Comparison of ENCODE assay signal across 8 cellular contexts in genomic region chr10:89701238-89702120, GRCh38. TPM values are rescaled to one million over a fixed set of nuclear protein-coding genes. Genes with fewer than 3 reads are reported as not detected.
A peak's percentile ranks its signal among the peaks of the same experiment; 100 is the strongest.
DNase-seq lines count a peak whose midpoint lies in the region; ATAC-seq and TF ChIP-seq lines count a peak whose summit lies in the region.

TSS of gene KIF20B (plus strand) at chr10:89701590. CDS start at chr10:89705295, 3,705 bp downstream.

- no peaks in the 10 kb centered on the region for H3K27me3 Mint-ChIP-seq in activated CD4-positive, alpha-beta T cell treated with anti-CD3 and anti-CD28 coated beads, Interleukin-2, amount 10 ng/mL, durations not matched to agents 24 days and 14 days

- peak within 1 kb of the TSS; percentile 83 for H3K4me3 ChIP-seq in coronary artery

- ATAC-seq in GM19328 (IDR thresholded peaks at IDR 0.05; ENCODE audit: unreplicated experiment) (peak; percentile 98), HG03520 (IDR thresholded peaks at IDR 0.05; ENCODE audit: unreplicated experiment) (peak; percentile 97)

- peak within 1 kb of the TSS; percentile 23 to 93 for H3K27ac ChIP-seq in coronary artery
- peak within 1 kb of the TSS; percentile 77 for H3K27ac ChIP-seq in layer of hippocampus (ENCODE audit: low read depth, low read length)

- no peaks in the 10 kb centered on the region for H3K27me3 ChIP-seq in layer of hippocampus (ENCODE audit: control insufficient read depth, insufficient read depth, low read length)

- H3K4me3 Mint-ChIP-seq in activated CD4-positive, alpha-beta T cell treated with anti-CD3 and anti-CD28 coated beads, Interleukin-2, amount 10 ng/mL, durations not matched to agents 24 days and 14 days: peak within 1 kb of the TSS; percentile 95

- peaks cover 14% of the 10 kb centered on the region for H3K36me3 Mint-ChIP-seq in activated CD4-positive, alpha-beta T cell treated with anti-CD3 and anti-CD28 coated beads, Interleukin-2, amount 10 ng/mL, durations not matched to agents 24 days and 14 days (ENCODE audit: low read depth)

- H3K27ac Mint-ChIP-seq in activated CD4-positive, alpha-beta T cell treated with anti-CD3 and anti-CD28 coated beads, Interleukin-2, amount 10 ng/mL, durations not matched to agents 24 days and 14 days: peak within 1 kb of the TSS; percentile 98

- DNase-seq in C1 segment of cervical spinal cord (lab: John Stamatoyannopoulos, UW): peak; percentile 72 to 97 (median 92)
- peak; percentile 87 for DNase-seq in NCI-H526 treated with DMSO at 0.1 percent for 48 hours (lab: John Stamatoyannopoulos, UW)
- peak; percentile 99 for DNase-seq in activated CD4-positive, alpha-beta T cell treated with anti-CD3 and anti-CD28 coated beads, Interleukin-2, amount 10 ng/mL, durations not matched to agents 24 days and 14 days
- peak; percentile 96 for DNase-seq in coronary artery (ENCODE audit: low spot score)
- peak; percentile 87 to 88 for DNase-seq in stimulated activated CD4-positive, alpha-beta T cell treated with anti-CD3 and anti-CD28 coated beads, Interleukin-1b, Interleukin-23, amount 100 ng/mL, for 4 hours (ENCODE audit: low read depth in 2 of 2)

- TF ChIP-seq CTCF in coronary artery (IDR thresholded peaks at IDR 0.05): peak; percentile 29

- no peaks in the 10 kb centered on the region for H3K9me3 Mint-ChIP-seq in activated CD4-positive, alpha-beta T cell treated with anti-CD3 and anti-CD28 coated beads, Interleukin-2, amount 10 ng/mL, durations not matched to agents 24 days and 14 days

- peaks cover 42% of the 10 kb centered on the region for H3K4me1 Mint-ChIP-seq in activated CD4-positive, alpha-beta T cell treated with anti-CD3 and anti-CD28 coated beads, Interleukin-2, amount 10 ng/mL, durations not matched to agents 24 days and 14 days

- intact Hi-C loops in activated CD4-positive, alpha-beta T cell treated with anti-CD3 and anti-CD28 coated beads, Interleukin-2, amount 10 ng/mL, durations not matched to agents 24 days and 14 days (cut with micrococcal nuclease): loop anchor here (1.0 to 5.0 kb wide), 5 partner anchors 36 to 1170 kb away; partner anchors contain the start of genes IFIT5, PANK1 and RPP30

RNA-seq across cellular contexts. Expression of gene KIF20B, which starts in this region (rescaled TPM):
- 55.0 and 55.6 TPM in 2 replicates for total RNA-seq in activated CD4-positive, alpha-beta T cell treated with anti-CD3 and anti-CD28 coated beads, Interleukin-2, amount 10 ng/mL, durations not matched to agents 24 days and 14 days

Comparison
In these comparisons a context has a peak if more than half of its experiments do, and no peak if none do; other contexts are left out.
1. Peak in every context shown above with its lines: DNase-seq, ATAC-seq, H3K4me3 ChIP-seq and H3K27ac ChIP-seq.